ENCODE assay signal across 8 cellular contexts in the genomic region with DNA sequence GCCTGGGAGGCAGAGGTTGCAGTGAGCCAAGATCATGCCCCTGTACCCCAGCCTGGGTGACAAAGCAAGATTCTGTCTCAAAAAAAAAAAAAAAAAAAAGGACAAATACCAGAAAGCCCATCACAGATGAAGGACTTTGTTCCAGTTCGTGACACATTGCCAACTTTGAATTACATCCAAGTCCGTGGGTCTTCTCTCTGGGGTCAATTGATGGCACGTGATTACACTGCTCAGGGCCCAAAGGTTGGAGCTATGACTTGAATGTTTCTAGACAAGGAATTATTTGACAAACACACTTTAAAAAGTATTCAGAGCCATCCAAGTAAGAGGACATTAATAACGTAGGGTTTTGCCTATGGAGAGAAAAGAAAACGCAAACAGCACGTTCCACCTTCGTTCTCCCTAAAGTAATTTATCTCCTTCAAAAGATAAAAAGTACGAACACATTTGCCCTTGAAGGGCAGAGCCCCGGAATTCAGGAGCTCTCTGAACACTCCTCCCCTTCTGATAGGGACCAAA. TPM values are rescaled to one million over a fixed set of nuclear protein-coding genes. Genes with fewer than 3 reads are reported as not detected.
A peak's percentile ranks its signal among the peaks of the same experiment; 100 is the strongest.
DNase-seq lines count a peak whose midpoint lies in the region.

No MANE protein-coding gene starts in this region.

- H3K36me3 ChIP-seq in adipocyte (ENCODE audit: control insufficient read depth, insufficient read depth, low read length, severe bottlenecking), result no peaks in the 10 kb centered on the region
- H3K36me3 ChIP-seq in stomach smooth muscle (ENCODE audit: control insufficient read depth in 2 of 2, insufficient read depth in 2 of 2, low read length in 2 of 2), result no peaks in the 10 kb centered on the region
- no peaks in the 10 kb centered on the region for H3K36me3 ChIP-seq in Karpas-422 (ENCODE audit: insufficient read depth, low read length)

- H3K27me3 ChIP-seq in adipocyte (replicated peaks; ENCODE audit: control insufficient read depth, insufficient read depth, low read length), result no peaks in the 10 kb centered on the region
- H3K27me3 ChIP-seq in stomach smooth muscle (ENCODE audit: control insufficient read depth in 1 of 2, insufficient read depth in 2 of 2, low read length in 2 of 2), result no peaks in the 10 kb centered on the region
- H3K27me3 ChIP-seq in Karpas-422 (ENCODE audit: low read length), result no peaks in the 10 kb centered on the region

- H3K9ac ChIP-seq in adipocyte (ENCODE audit: low read length) (peak overlapping the region; percentile 79), stomach smooth muscle (ENCODE audit: low read length in 2 of 2) (peak overlapping the region; percentile 21 to 51), Karpas-422 (ENCODE audit: low read length) (no peak overlapping the region)

- peaks cover 7% of the 10 kb centered on the region for H3K4me1 Mint-ChIP-seq in T-helper 1 cell treated with Interleukin-12 subunit alpha and Interleukin-12 subunit beta and Interleukin-4 antibody, amounts not matched to agents 30 μg/mL and 1 μg/mL, for 36 hours (ENCODE audit: low read depth)

- no peak overlapping the region for H3K27ac Mint-ChIP-seq in T-helper 1 cell treated with Interleukin-12 subunit alpha and Interleukin-12 subunit beta and Interleukin-4 antibody, amounts not matched to agents 30 μg/mL and 1 μg/mL, for 36 hours

- H3K4me2 ChIP-seq in Karpas-422 (ENCODE audit: low read depth, low read length, poor library complexity, severe bottlenecking), result no peak overlapping the region

- H3K27ac ChIP-seq in stomach smooth muscle (ENCODE audit: low read length) (no peak overlapping the region), Karpas-422 (ENCODE audit: low read length) (no peak overlapping the region)

- DNase-seq in T-helper 1 cell (no peak), adipocyte (ENCODE audit: low read depth) (no peak), iris pigment epithelial cell (ENCODE audit: low read depth) (peak; percentile 17), Karpas-422 (no peak), iPS-NIHi7 (ENCODE audit: extremely low spot score) (no peak)
- DNase-seq in stimulated activated CD4-positive, alpha-beta T cell treated with anti-CD3 and anti-CD28 coated beads, Interleukin-4, amount 100 ng/mL, for 4 hours, result no peak

- H3K27me3 Mint-ChIP-seq in T-helper 1 cell treated with Interleukin-12 subunit alpha and Interleukin-12 subunit beta and Interleukin-4 antibody, amounts not matched to agents 30 μg/mL and 1 μg/mL, for 36 hours (ENCODE audit: low read depth), result peaks cover 71% of the 10 kb centered on the region

- no peaks in the 10 kb centered on the region for H3K9me2 ChIP-seq in Karpas-422 (replicated peaks; ENCODE audit: insufficient read depth, low read length)

- no peaks in the 10 kb centered on the region for H3K36me3 Mint-ChIP-seq in T-helper 1 cell treated with Interleukin-12 subunit alpha and Interleukin-12 subunit beta and Interleukin-4 antibody, amounts not matched to agents 30 μg/mL and 1 μg/mL, for 36 hours (ENCODE audit: low read depth)

- no peaks in the 10 kb centered on the region for H4K20me1 ChIP-seq in Karpas-422 (ENCODE audit: insufficient read depth, low read depth, low read length)

- H3K4me3 Mint-ChIP-seq in T-helper 1 cell treated with Interleukin-12 subunit alpha and Interleukin-12 subunit beta and Interleukin-4 antibody, amounts not matched to agents 30 μg/mL and 1 μg/mL, for 36 hours, result peak overlapping the region; percentile 68

- H3K4me1 ChIP-seq in adipocyte (ENCODE audit: control insufficient read depth, insufficient read depth, low read length) (peaks cover 14% of the 10 kb centered on the region), stomach smooth muscle (ENCODE audit: control insufficient read depth, insufficient read depth, low read length) (peaks cover 11% of the 10 kb centered on the region), Karpas-422 (ENCODE audit: low read length) (no peaks in the 10 kb centered on the region)

- H3K4me3 ChIP-seq in adipocyte (ENCODE audit: low read length), result peak overlapping the region; percentile 90
- H3K4me3 ChIP-seq in stomach smooth muscle (ENCODE audit: low read length in 2 of 2), result peak overlapping the region; percentile 72 to 86
- H3K4me3 ChIP-seq in Karpas-422 (ENCODE audit: low read length), result no peak overlapping the region

- H3K9me3 ChIP-seq in adipocyte (ENCODE audit: control insufficient read depth, low read length), result no peaks in the 10 kb centered on the region
- no peaks in the 10 kb centered on the region for H3K9me3 ChIP-seq in stomach smooth muscle (ENCODE audit: control insufficient read depth in 2 of 2, low read length in 2 of 2)
- no peaks in the 10 kb centered on the region for H3K9me3 ChIP-seq in Karpas-422 (ENCODE audit: low read length)

- H2AFZ ChIP-seq in Karpas-422 (ENCODE audit: low read length), result no peak overlapping the region

- H3K9me3 Mint-ChIP-seq in T-helper 1 cell treated with Interleukin-12 subunit alpha and Interleukin-12 subunit beta and Interleukin-4 antibody, amounts not matched to agents 30 μg/mL and 1 μg/mL, for 36 hours, result no peaks in the 10 kb centered on the region

- H3K79me2 ChIP-seq in Karpas-422 (ENCODE audit: low read length), result no peaks in the 10 kb centered on the region

RNA-seq across cellular contexts. Expression of a gene that starts 31.4 kb away (rescaled TPM):
- not detected in 2 replicates for total RNA-seq in Karpas-422 (2014; rRNA removed; shearing (Covaris generic); ENCODE audit: low replicate concordance)
